In genomic region chr6:42216495-42216894, GRCh38 we compare ENCODE assay signal across 12 cellular contexts. TPM values are rescaled to one million over a fixed set of nuclear protein-coding genes. Genes with fewer than 3 reads are reported as not detected.
A peak's percentile ranks its signal among the peaks of the same experiment; 100 is the strongest.
DNase-seq lines count a peak whose midpoint lies in the region; FAIRE-seq and TF ChIP-seq lines count a peak whose summit lies in the region.
"Not testable (repeated sequence)": the region's sequence is repeated elsewhere in the genome, so short reads cannot be mapped to it uniquely, and the experiment has no call there.
"Had no signal": no experiment of that assay in that cellular context is flagged by ENCODE, and none has a peak within 500 bp of the region (broad histone marks: within the 10 kb centered on the region; RNA-seq: fewer than 3 reads in every experiment).

No MANE protein-coding gene starts in this region.

- H3K36me3 ChIP-seq in adipocyte (ENCODE audit: control insufficient read depth, insufficient read depth, low read length, severe bottlenecking): peaks cover 27% of the 10 kb centered on the region
- peaks cover 5 to 17% of the 10 kb centered on the region in 2 donors for H3K36me3 ChIP-seq in kidney (ENCODE audit: control insufficient read depth in 1 of 2, insufficient read depth in 2 of 2, low read length in 2 of 2)
- H3K36me3 ChIP-seq in osteoblast (ENCODE audit: insufficient read depth, low read length): peaks cover 17% of the 10 kb centered on the region
- peaks cover 17 to 25% (median 18%) of the 10 kb centered on the region in 5 donors for H3K36me3 ChIP-seq in subcutaneous abdominal adipose tissue (ENCODE audit: control insufficient read depth in 5 of 5, insufficient read depth in 5 of 5, low read length in 5 of 5)

- not testable (repeated sequence) for H3K27ac ChIP-seq in kidney (ENCODE audit: low read depth in 2 of 2, low read length in 2 of 2); subcutaneous abdominal adipose tissue (ENCODE audit: low read depth, low read length)
- H3K27ac ChIP-seq in osteoblast (ENCODE audit: low read depth, low read length): peak overlapping the region; percentile 5

- DNase-seq in Calu3; LNCaP clone FGC (ENCODE audit: low read depth); adipocyte (ENCODE audit: low read depth); epithelial cell of proximal tubule (ENCODE audit: low read depth); kidney; osteoblast (ENCODE audit: insufficient read length, low spot score, missing footprints): not testable (repeated sequence)

- peak overlapping the region; percentile 86 for H3K4me3 ChIP-seq in LNCaP clone FGC (ENCODE audit: low read depth, low read length)
- peak overlapping the region; percentile 87 for H3K4me3 ChIP-seq in WI38 (ENCODE audit: low read depth, low read length)
- peak overlapping the region; percentile 100 for H3K4me3 ChIP-seq in adipocyte (ENCODE audit: low read length)
- H3K4me3 ChIP-seq in epithelial cell of proximal tubule (ENCODE audit: low read depth, low read length): peak overlapping the region; percentile 79
- H3K4me3 ChIP-seq in kidney (ENCODE audit: low read length in 2 of 2): peak overlapping the region; percentile 95 to 99
- H3K4me3 ChIP-seq in osteoblast (ENCODE audit: insufficient read depth, low read length): peak overlapping the region; percentile 97
- peak overlapping the region in 4 of 5 donors; percentile 46 to 98 (median 90) for H3K4me3 ChIP-seq in subcutaneous abdominal adipose tissue (ENCODE audit: low read depth in 1 of 5, low read length in 5 of 5)

- H3K27ac Mint-ChIP-seq in Calu3 (ENCODE audit: unreplicated experiment): not testable (repeated sequence)

- FAIRE-seq in kidney (lab: Jason Lieb, UNC): not testable (repeated sequence)

- H3K9ac ChIP-seq in adipocyte (ENCODE audit: low read length) (peak overlapping the region; percentile 99), subcutaneous abdominal adipose tissue (ENCODE audit: low read length in 5 of 5) (peak overlapping the region in 3 of 5 donors; percentile 95 to 98 (median 96))
- H3K9ac ChIP-seq in kidney (ENCODE audit: low read length in 2 of 2): not testable (repeated sequence)

- not testable (repeated sequence) for BruUV-seq in Calu3 (replicated peaks; lab: Mats Ljungman, UMichigan)

- not testable (repeated sequence) for H4K20me1 ChIP-seq in osteoblast (ENCODE audit: insufficient read depth, low read length)

- H3K4me3 Mint-ChIP-seq in Calu3 (ENCODE audit: low read depth, unreplicated experiment): peak overlapping the region; percentile 96

- H3K9me3 ChIP-seq in adipocyte (ENCODE audit: control insufficient read depth, low read length); kidney (ENCODE audit: control insufficient read depth in 1 of 2, low read length in 2 of 2); osteoblast (ENCODE audit: low read depth, low read length); subcutaneous abdominal adipose tissue (ENCODE audit: control insufficient read depth in 5 of 5, low read length in 5 of 5): not testable (repeated sequence)

- peaks cover 47% of the 10 kb centered on the region for H3K36me3 Mint-ChIP-seq in Calu3 (ENCODE audit: insufficient read depth, unreplicated experiment)

- CTCF ChIA-PET in Calu3 (lab: Charles Lee): interaction anchor here (1.2 to 1.5 kb wide), 3 partner anchors 14 to 331 kb away, joined by 4 to 5 read pairs (median 5); no protein-coding TSS in a partner anchor

- not testable (repeated sequence) for H3K27me3 Mint-ChIP-seq in Calu3 (ENCODE audit: unreplicated experiment)

- not testable (repeated sequence) for H2AFZ ChIP-seq in osteoblast (ENCODE audit: low read length)

- H3K4me1 ChIP-seq in adipocyte (ENCODE audit: control insufficient read depth, insufficient read depth, low read length) (peaks cover 20% of the 10 kb centered on the region), osteoblast (ENCODE audit: insufficient read depth, low read length) (peaks cover 14% of the 10 kb centered on the region), subcutaneous abdominal adipose tissue (ENCODE audit: control insufficient read depth in 5 of 5, insufficient read depth in 5 of 5, low read length in 5 of 5) (peaks cover 0 to 21% (median 15%) of the 10 kb centered on the region in 5 donors)
- H3K4me1 ChIP-seq in kidney (ENCODE audit: control insufficient read depth in 1 of 2, insufficient read depth in 1 of 2, low read depth in 1 of 2, low read length in 2 of 2): not testable (repeated sequence)

- TF ChIP-seq CTCF in Calu3 (IDR thresholded peaks at IDR 0.05; ENCODE audit: unreplicated experiment); LNCaP clone FGC (IDR thresholded peaks at IDR 0.05; ENCODE audit: control insufficient read depth, extremely low read depth, insufficient read depth); WI38 (IDR thresholded peaks at IDR 0.05; ENCODE audit: low read depth, low read length); epithelial cell of proximal tubule (conservative IDR thresholded peaks at IDR 0.05; ENCODE audit: low read depth, low read length); kidney (IDR thresholded peaks at IDR 0.05; ENCODE audit: borderline replicate concordance, extremely low read depth, insufficient read depth); osteoblast (IDR thresholded peaks at IDR 0.05; ENCODE audit: extremely low read depth, low read depth, low read length): not testable (repeated sequence)

- intact Hi-C loops in Calu3 (cut with micrococcal nuclease; ENCODE audit: unreplicated experiment): loop anchor here (10.0 kb wide), 2 partner anchors 432 to 658 kb away; partner anchors contain the start of genes PRICKLE4, RPL7L1 and TOMM6
- intact Hi-C loops in kidney (cut with DNase I): not testable (repeated sequence)

- H3K4me1 Mint-ChIP-seq in Calu3 (ENCODE audit: low read depth, unreplicated experiment): peaks cover 21% of the 10 kb centered on the region

- peaks cover 35% of the 10 kb centered on the region for H3K79me2 ChIP-seq in osteoblast (ENCODE audit: insufficient read depth, low read length)

- peak overlapping the region; percentile 97 for H3K4me2 ChIP-seq in osteoblast (ENCODE audit: insufficient read depth, low read length)

- not testable (repeated sequence) for H3K27me3 ChIP-seq in adipocyte (replicated peaks; ENCODE audit: control insufficient read depth, insufficient read depth, low read length); osteoblast (ENCODE audit: insufficient read depth, low read length); subcutaneous abdominal adipose tissue (ENCODE audit: control insufficient read depth in 5 of 5, insufficient read depth in 4 of 5, low read length in 5 of 5)

- not testable (repeated sequence) for H3K9me3 Mint-ChIP-seq in Calu3 (ENCODE audit: low read depth, unreplicated experiment)

RNA-seq across cellular contexts. Expression of gene MRPS10, which starts 1.2 kb away (rescaled TPM):
- total RNA-seq in Calu3 (2022) (48.1 and 50.0 TPM in 2 replicates), epithelial cell of proximal tubule (40.3 and 62.9 TPM in 2 replicates), kidney (28.0 TPM), osteoblast (46.9 and 52.5 TPM in 2 replicates)
- 39.6 TPM for polyA plus RNA-seq in kidney (ENCODE audit: insufficient read depth, low read depth, low replicate concordance)

RNA-seq across cellular contexts. Expression of gene GUCA1B, which starts 21.7 kb away (rescaled TPM):
- total RNA-seq in Calu3 (2022): 1.1 and 1.4 TPM in 2 replicates
- total RNA-seq in epithelial cell of proximal tubule: 0.07 and 0.17 TPM in 2 replicates
- total RNA-seq in kidney: 0.60 TPM
- not detected for polyA plus RNA-seq in kidney (ENCODE audit: insufficient read depth, low read depth, low replicate concordance)
- total RNA-seq in osteoblast: 0.72 TPM in 1 of 2 replicates, not detected in the other

RNA-seq across cellular contexts. Expression of gene GUCA1A, which starts 43.3 kb away (rescaled TPM):
- total RNA-seq in Calu3 (2022): not detected in 2 replicates
- total RNA-seq in epithelial cell of proximal tubule: 1.4 and 2.2 TPM in 2 replicates
- total RNA-seq in kidney: not detected
- not detected for polyA plus RNA-seq in kidney (ENCODE audit: insufficient read depth, low read depth, low replicate concordance)
- total RNA-seq in osteoblast: not detected in 2 replicates
- total RNA-seq: dermis microvascular lymphatic vessel endothelial cell, lung, M059J, Right ventricle myocardium inferior had no signal
